In genomic region chr4:4474496-4474895, GRCh38 we compare ENCODE assay signal across 24 cellular contexts.
"Had no signal": no experiment of that assay in that cellular context is flagged by ENCODE, and none has a peak within 500 bp of the region (broad histone marks: within the 10 kb centered on the region; RNA-seq: fewer than 3 reads in every experiment).

No MANE protein-coding gene starts in this region.

- H3K27me3 Mint-ChIP-seq: activated CD4-positive, alpha-beta memory T cell treated with anti-CD3 and anti-CD28 coated beads, Interleukin-2, amount 10 ng/mL, durations not matched to agents 7 days and 5 days; activated naive CD8-positive, alpha-beta T cell treated with anti-CD3 and anti-CD28 coated beads for 36 hours; activated T-helper 17 cell treated with anti-CD3 and anti-CD28 coated beads, Interleukin-2, amount 50 U/mL, for 72 hours had no signal

- H3K36me3 Mint-ChIP-seq: natural killer cell had no signal

- H3K9ac ChIP-seq: parathyroid adenoma had no signal

- H3K9me3 Mint-ChIP-seq: activated CD4-positive, alpha-beta memory T cell treated with anti-CD3 and anti-CD28 coated beads, Interleukin-2, amount 10 ng/mL, durations not matched to agents 7 days and 5 days; activated naive CD8-positive, alpha-beta T cell treated with anti-CD3 and anti-CD28 coated beads for 36 hours; activated T-helper 17 cell treated with anti-CD3 and anti-CD28 coated beads, Interleukin-2, amount 50 U/mL, for 72 hours; brain; immature natural killer cell; natural killer cell; T-helper 2 cell treated with Interferon-gamma antibody and Interleukin-4, amounts not matched to agents 5 μg/mL and 100 μg/mL, for 36 hours had no signal

- H3K27ac Mint-ChIP-seq: activated CD4-positive, alpha-beta memory T cell treated with anti-CD3 and anti-CD28 coated beads, Interleukin-2, amount 10 ng/mL, durations not matched to agents 7 days and 5 days; activated naive CD8-positive, alpha-beta T cell treated with anti-CD3 and anti-CD28 coated beads for 36 hours; natural killer cell; T-helper 2 cell treated with Interferon-gamma antibody and Interleukin-4, amounts not matched to agents 5 μg/mL and 100 μg/mL, for 36 hours had no signal

- H3K4me3 Mint-ChIP-seq: activated CD4-positive, alpha-beta memory T cell treated with anti-CD3 and anti-CD28 coated beads, Interleukin-2, amount 10 ng/mL, durations not matched to agents 7 days and 5 days; activated naive CD8-positive, alpha-beta T cell treated with anti-CD3 and anti-CD28 coated beads for 36 hours; brain; immature natural killer cell; natural killer cell; T-helper 2 cell treated with Interferon-gamma antibody and Interleukin-4, amounts not matched to agents 5 μg/mL and 100 μg/mL, for 36 hours had no signal

- H3K27ac ChIP-seq: heart right ventricle, left ventricle myocardium inferior, neutrophil, parathyroid adenoma, tibial nerve had no signal

- ATAC-seq: natural killer cell had no signal

- H3K4me1 ChIP-seq: parathyroid adenoma had no signal

- H3K9me3 ChIP-seq: heart right ventricle, left ventricle myocardium inferior, mucosa of descending colon, neutrophil, tibial nerve had no signal

- H3K27me3 ChIP-seq: heart right ventricle, neutrophil, tibial nerve had no signal

- DNase-seq: activated CD4-positive, alpha-beta memory T cell treated with anti-CD3 and anti-CD28 coated beads, Interleukin-2, amount 10 ng/mL, durations not matched to agents 7 days and 5 days; activated CD4-positive, alpha-beta T cell treated with anti-CD3 and anti-CD28 coated beads for 48 hours; activated CD4-positive, CD25-positive, alpha-beta regulatory T cell; activated naive CD4-positive, alpha-beta T cell; activated naive CD8-positive, alpha-beta T cell treated with anti-CD3 and anti-CD28 coated beads for 36 hours; activated T-cell treated with anti-CD3 and anti-CD28 coated beads, Interleukin-2, amount 50 U/mL, for 1 hour; cerebellar nuclear complex; cortex of kidney; heart right ventricle; immature natural killer cell; kidney glomerular epithelial cell; left ventricle myocardium inferior; mammary epithelial cell; natural killer cell; stimulated activated CD4-positive, alpha-beta T cell treated with anti-CD3 and anti-CD28 coated beads, Interleukin-12 subunit alpha, Interleukin-12 subunit beta, amount 100 ng/mL, for 4 hours; stimulated activated CD4-positive, alpha-beta T cell treated with anti-CD3 and anti-CD28 coated beads, Interleukin-1b, Interleukin-23, amount 100 ng/mL, for 48 hours; stimulated activated naive CD4-positive, alpha-beta T cell treated with Interleukin-2 at 50 U/mL for 16 hours had no signal

- H3K4me3 ChIP-seq: heart right ventricle, left ventricle myocardium inferior, mucosa of descending colon, tibial nerve had no signal

- H2AFZ ChIP-seq: parathyroid adenoma had no signal
